Comparison of ENCODE assay signal across 9 cellular contexts in genomic region chr7:29416906-29417305, GRCh38.
"Had no signal": no experiment of that assay in that cellular context is flagged by ENCODE, and none has a peak within 500 bp of the region (broad histone marks: within the 10 kb centered on the region; RNA-seq: fewer than 3 reads in every experiment).

No MANE protein-coding gene starts in this region.

- ATAC-seq: HepG2 had no signal

- H3K4me3 Mint-ChIP-seq: H9, HFFc6, IgD-negative memory B cell had no signal

- H3K27ac Mint-ChIP-seq: HFFc6, IgD-negative memory B cell had no signal

- H3K4me2 ChIP-seq: KMS-11 had no signal

- H3K9me3 Mint-ChIP-seq: H9, HFFc6, IgD-negative memory B cell had no signal

- H3K36me3 Mint-ChIP-seq: IgD-negative memory B cell had no signal

- DNase-seq: GOT3, H9, HCEC 1CT, HFFc6, KBM-7 had no signal

- H3K27ac ChIP-seq: HL-60, KMS-11 had no signal

- H3K9ac ChIP-seq: KMS-11 had no signal
